ENCODE assay signal across 15 cellular contexts in the genomic region with DNA sequence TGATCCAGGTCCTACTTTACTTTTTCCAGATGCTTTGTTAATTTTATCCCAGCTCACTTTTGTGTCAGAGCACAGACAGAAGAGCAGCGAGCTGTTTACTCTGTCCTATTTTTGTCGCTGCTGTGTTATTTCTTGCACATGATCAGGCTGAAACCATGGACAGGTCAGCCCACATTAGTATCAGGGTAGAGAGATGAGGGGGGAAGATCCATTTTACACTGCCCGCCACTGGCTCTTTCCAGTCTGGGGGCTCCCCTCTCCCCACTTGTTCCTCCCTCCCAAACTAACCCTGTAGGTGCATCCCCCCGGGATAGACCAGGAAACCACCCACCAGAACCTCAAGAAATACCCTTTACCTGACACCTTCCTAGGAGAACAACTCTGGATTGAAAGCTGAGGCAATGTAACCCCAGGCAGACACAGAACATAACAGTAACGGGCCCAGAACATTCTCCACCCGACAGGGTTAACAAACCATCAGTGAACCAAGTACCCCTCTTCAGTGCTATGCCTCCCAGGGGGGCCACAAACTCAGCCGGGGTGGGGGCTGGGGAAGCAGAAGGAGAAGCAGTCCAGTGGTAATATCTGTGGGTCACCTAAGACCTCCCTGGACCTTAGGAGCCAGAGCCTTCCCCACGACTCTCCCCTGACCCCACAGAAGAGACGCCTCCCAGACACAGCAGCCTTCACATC. TPM values are rescaled to one million over a fixed set of nuclear protein-coding genes. Genes with fewer than 3 reads are reported as not detected.
A peak's percentile ranks its signal among the peaks of the same experiment; 100 is the strongest.
DNase-seq lines count a peak whose midpoint lies in the region; ATAC-seq, FAIRE-seq and TF ChIP-seq lines count a peak whose summit lies in the region.
"Had no signal": no experiment of that assay in that cellular context is flagged by ENCODE, and none has a peak within 500 bp of the region (broad histone marks: within the 10 kb centered on the region; RNA-seq: fewer than 3 reads in every experiment).

No MANE protein-coding gene starts in this region.

- H2BK12ac ChIP-seq in trophoblast cell (ENCODE audit: low read length): no peak overlapping the region

- CTCF ChIA-PET in CD4-positive, alpha-beta memory T cell (lab: Charles Lee; ENCODE audit: partially characterized antibody): interaction anchor here (9.0 kb wide), 1 partner anchor 13 kb away, joined by 87 read pairs; no protein-coding TSS in a partner anchor

- intact Hi-C loops in CD4-positive, alpha-beta memory T cell (cut with micrococcal nuclease): no loop called here
- intact Hi-C loops in heart left ventricle (cut with DNase I): no loop called here
- intact Hi-C loops in colonic mucosa (cut with DNase I): no loop called here

- H3K27ac ChIP-seq in CD4-positive, alpha-beta memory T cell (ENCODE audit: low read depth, low read length): no peak overlapping the region
- peak overlapping the region; percentile 58 to 90 (median 78) for H3K27ac ChIP-seq in heart left ventricle
- no peak overlapping the region for H3K27ac ChIP-seq in trophoblast cell (ENCODE audit: low read depth, low read length)
- H3K27ac ChIP-seq in colonic mucosa: no peak overlapping the region

- no peak overlapping the region for H3K9ac ChIP-seq in trophoblast cell (ENCODE audit: low read length)
- no peak overlapping the region for H3K9ac ChIP-seq in colonic mucosa (ENCODE audit: low read depth in 2 of 2, low read length in 2 of 2)

- H3K4me1 Mint-ChIP-seq in CD4-positive, alpha-beta memory T cell: peaks cover 32 to 61% (median 48%) of the 10 kb centered on the region in 4 donors

- H4K8ac ChIP-seq in trophoblast cell (ENCODE audit: low read depth, low read length): no peak overlapping the region

- no peaks in the 10 kb centered on the region for H3K9me3 Mint-ChIP-seq in CD4-positive, alpha-beta memory T cell
- H3K9me3 Mint-ChIP-seq: natural killer cell had no signal

- no peak overlapping the region for H4K91ac ChIP-seq in trophoblast cell (ENCODE audit: low read depth, low read length)

- H3K4me3 Mint-ChIP-seq in CD4-positive, alpha-beta memory T cell: peak overlapping the region in 1 of 8 donors; percentile 39
- H3K4me3 Mint-ChIP-seq: natural killer cell had no signal

- no peak overlapping the region for H2BK5ac ChIP-seq in trophoblast cell (ENCODE audit: low read depth, low read length, poor library complexity)

- H3K27me3 Mint-ChIP-seq in CD4-positive, alpha-beta memory T cell: no peaks in the 10 kb centered on the region

- POLR2A ChIA-PET in CD4-positive, alpha-beta memory T cell (lab: Charles Lee; ENCODE audit: partially characterized antibody): interaction anchor here (3.3 kb wide), 1 partner anchor 11 kb away, joined by 22 read pairs; a partner anchor contains a TSS

- no peak overlapping the region for H2BK120ac ChIP-seq in trophoblast cell (ENCODE audit: insufficient read depth, low read length, poor library complexity)

- H3K4me1 ChIP-seq in CD4-positive, alpha-beta memory T cell (ENCODE audit: insufficient read depth, low read length): peaks cover 35% of the 10 kb centered on the region
- H3K4me1 ChIP-seq in heart left ventricle: peaks cover 5 to 94% (median 61%) of the 10 kb centered on the region in 12 donors
- peaks cover 13% of the 10 kb centered on the region in 2 experiments for H3K4me1 ChIP-seq in trophoblast cell (ENCODE audit: control insufficient read depth in 1 of 2, insufficient read depth in 2 of 2, low read length in 2 of 2)
- H3K4me1 ChIP-seq in colonic mucosa: peaks cover 7% of the 10 kb centered on the region

- peak; percentile 40 to 70 (median 52) for ATAC-seq in heart left ventricle
- ATAC-seq: natural killer cell had no signal

- H3K4me2 ChIP-seq in trophoblast cell (ENCODE audit: low read length): no peak overlapping the region

- H3K9me3 ChIP-seq in CD4-positive, alpha-beta memory T cell (ENCODE audit: control insufficient read depth in 1 of 2, low read length in 2 of 2): no peaks in the 10 kb centered on the region
- H3K9me3 ChIP-seq in heart left ventricle (no peaks in the 10 kb centered on the region), trophoblast cell (ENCODE audit: insufficient read depth, low read depth, low read length) (no peaks in the 10 kb centered on the region), colonic mucosa (no peaks in the 10 kb centered on the region)

- H3K79me1 ChIP-seq in trophoblast cell (ENCODE audit: low read length): no peaks in the 10 kb centered on the region

- no peak overlapping the region for H2AFZ ChIP-seq in trophoblast cell (ENCODE audit: insufficient read depth, low read length, poor library complexity)

- peaks cover 16% of the 10 kb centered on the region for H3K36me3 ChIP-seq in CD4-positive, alpha-beta memory T cell (ENCODE audit: insufficient read depth, low read length)
- H3K36me3 ChIP-seq in heart left ventricle (peaks cover 0 to 30% (median 25%) of the 10 kb centered on the region in 9 donors), trophoblast cell (ENCODE audit: control insufficient read depth in 1 of 2, insufficient read depth in 2 of 2, low read length in 2 of 2) (peaks cover 10 to 23% of the 10 kb centered on the region in 2 experiments), colonic mucosa (no peaks in the 10 kb centered on the region)

- peak overlapping the region; percentile 85 for H3K4ac ChIP-seq in trophoblast cell (ENCODE audit: low read depth, low read length)

- no peak overlapping the region for H3K14ac ChIP-seq in trophoblast cell (ENCODE audit: low read length)

- H3K36me3 Mint-ChIP-seq in CD4-positive, alpha-beta memory T cell: peaks cover 10 to 28% of the 10 kb centered on the region in 2 donors
- H3K36me3 Mint-ChIP-seq: natural killer cell had no signal

- H3K27ac Mint-ChIP-seq in CD4-positive, alpha-beta memory T cell: peak overlapping the region in 5 of 7 donors; percentile 48 to 77 (median 65)

- no peak for DNase-seq in CD4-positive, alpha-beta memory T cell
- no peak for DNase-seq in LNCaP clone FGC (ENCODE audit: low read depth)
- DNase-seq in heart left ventricle: no peak
- DNase-seq in trophoblast cell: no peak
- no peak for DNase-seq in RCC 7860 (ENCODE audit: low spot score)
- no peak for DNase-seq in NCI-H2081 treated with DMSO at 0.1 percent for 48 hours (lab: John Stamatoyannopoulos, UW)
- no peak for DNase-seq in GM20000 (ENCODE audit: low spot score)
- no peak for DNase-seq in colonic mucosa
- DNase-seq: DMS 273 treated with DMSO at 0.1 percent for 48 hours, natural killer cell, NCI-H1417, NCI-H526 treated with DMSO at 0.1 percent for 48 hours, SHP77 treated with DMSO at 0.1 percent for 48 hours had no signal

- H3K18ac ChIP-seq in trophoblast cell (ENCODE audit: low read length): no peak overlapping the region

- TF ChIP-seq CTCF in LNCaP clone FGC (IDR thresholded peaks at IDR 0.05; ENCODE audit: control insufficient read depth, extremely low read depth, insufficient read depth) (no peak), heart left ventricle (IDR thresholded peaks at IDR 0.05) (no peak), GM20000 (IDR thresholded peaks at IDR 0.05; ENCODE audit: extremely low read depth, missing control alignments) (no peak), colonic mucosa (IDR thresholded peaks at IDR 0.05) (no peak)

- peaks cover 35% of the 10 kb centered on the region for H3K79me2 ChIP-seq in trophoblast cell (ENCODE audit: control insufficient read depth, insufficient read depth, low read length, poor library complexity)

- TF ChIP-seq POLR2A in heart left ventricle (IDR thresholded peaks at IDR 0.05): no peak

- H2AK5ac ChIP-seq in trophoblast cell (ENCODE audit: low read length): no peak overlapping the region

- no peak overlapping the region for H4K12ac ChIP-seq in trophoblast cell (ENCODE audit: low read depth, low read length)

- WGBS in heart left ventricle, 4 donors: 40 to 51% (median 41%) methylated on average over 7 to 9 of the region's 9 CpGs
- no CpG with 5 or more reads among the region's 9 CpGs for WGBS in trophoblast cell (ENCODE audit: extremely low coverage, insufficient coverage, insufficient read length)

- H3K4me3 ChIP-seq in CD4-positive, alpha-beta memory T cell (ENCODE audit: low read length in 2 of 2): no peak overlapping the region
- H3K4me3 ChIP-seq in LNCaP clone FGC (ENCODE audit: low read depth, low read length): 0 out of 2 replicates have a peak overlapping the region, but pooled peaks have one; percentile 13
- peak overlapping the region in 5 of 12 donors; percentile 2 to 29 (median 17) for H3K4me3 ChIP-seq in heart left ventricle
- H3K4me3 ChIP-seq in trophoblast cell (ENCODE audit: low read depth, low read length): no peak overlapping the region
- no peak overlapping the region for H3K4me3 ChIP-seq in colonic mucosa

- H3K23ac ChIP-seq in trophoblast cell (ENCODE audit: low read length): no peak overlapping the region

- FAIRE-seq in RCC 7860 (lab: Jason Lieb, UNC): no peak
- FAIRE-seq: islet of Langerhans, small intestine had no signal

- no peaks in the 10 kb centered on the region for H3K27me3 ChIP-seq in CD4-positive, alpha-beta memory T cell (ENCODE audit: insufficient read depth, low read length)
- H3K27me3 ChIP-seq in heart left ventricle (no peaks in the 10 kb centered on the region), trophoblast cell (ENCODE audit: insufficient read depth, low read length) (no peaks in the 10 kb centered on the region), colonic mucosa (no peaks in the 10 kb centered on the region)

RNA-seq across cellular contexts. Expression of a gene that starts 10.3 kb away (rescaled TPM):
- 10 to 100 TPM; 45.1 to 46.4 TPM for total RNA-seq in CD4-positive, alpha-beta memory T cell
- polyA plus RNA-seq in CD4-positive, alpha-beta memory T cell: 100 to 1,000 TPM; 100 to 103 TPM
- total RNA-seq in heart left ventricle (100 to 1,000 TPM; 379 to 596 (median 548) TPM), colonic mucosa (100 to 1,000 TPM; 297 to 306 TPM)
- polyA plus RNA-seq in heart left ventricle: 100 to 1,000 TPM; 421 to 430 TPM
- polyA plus RNA-seq in trophoblast cell (2013): 187 and 192 TPM in 2 replicates

RNA-seq across cellular contexts. Expression of a gene that starts 26.0 kb away (rescaled TPM):
- 10 to 100 TPM; 13.3 to 16.0 TPM for total RNA-seq in CD4-positive, alpha-beta memory T cell
- 10 to 100 TPM; 28.5 to 28.8 TPM for polyA plus RNA-seq in CD4-positive, alpha-beta memory T cell
- total RNA-seq in heart left ventricle: 10 to 100 TPM; 30.9 to 68.6 (median 37.1) TPM
- polyA plus RNA-seq in heart left ventricle: 10 to 100 TPM; 15.8 to 35.8 TPM
- 66.6 and 67.9 TPM in 2 replicates for polyA plus RNA-seq in trophoblast cell (2013)
- total RNA-seq in colonic mucosa: 10 to 100 TPM; 21.1 to 31.9 TPM

Comparison
In these comparisons a context has a peak if more than half of its experiments do, and no peak if none do; other contexts are left out.
1. H3K27ac ChIP-seq: peak in heart left ventricle (12 of 12); none in CD4-positive, alpha-beta memory T cell (single experiment), trophoblast cell (single experiment) and colonic mucosa (single experiment).
2. RNA of a gene that starts 10.3 kb away (total RNA-seq): 379 to 596 TPM in heart left ventricle and 297 to 306 TPM in colonic mucosa; 45.1 to 46.4 TPM in CD4-positive, alpha-beta memory T cell; every median in the first group is over 4 times any median in the second.